16 cellular contexts compared by ENCODE assay signal in the genomic region with DNA sequence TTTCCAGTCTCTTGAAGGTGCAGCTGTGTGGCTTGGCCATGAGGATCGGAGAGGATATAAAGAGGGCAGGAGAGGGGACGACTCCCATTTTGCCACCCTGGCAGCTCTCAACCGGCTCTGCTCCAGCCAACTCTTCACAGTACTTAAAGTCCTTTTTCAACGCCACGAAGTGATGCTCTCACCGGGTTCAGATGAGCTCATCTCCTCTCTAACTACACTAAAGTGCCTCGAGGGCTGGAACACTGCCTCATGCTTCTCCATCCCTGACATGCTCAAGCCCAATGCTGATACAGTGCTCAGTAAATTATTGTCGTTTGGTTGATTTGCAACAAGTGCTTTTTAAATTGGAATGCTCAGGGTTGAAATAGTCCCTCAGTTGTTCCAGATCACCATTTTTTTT.
"Had no signal": no experiment of that assay in that cellular context is flagged by ENCODE, and none has a peak within 500 bp of the region (broad histone marks: within the 10 kb centered on the region; RNA-seq: fewer than 3 reads in every experiment).

No MANE protein-coding gene starts in this region.

- DNase-seq: activated CD4-positive, alpha-beta memory T cell treated with anti-CD3 and anti-CD28 coated beads for 36 hours; activated CD4-positive, alpha-beta T cell treated with anti-CD3 and anti-CD28 coated beads for 36 hours; activated CD8-positive, alpha-beta memory T cell treated with anti-CD3 and anti-CD28 coated beads, Interleukin-2, amount 10 ng/mL, durations not matched to agents 7 days and 5 days; activated naive CD4-positive, alpha-beta T cell treated with anti-CD3 and anti-CD28 coated beads, Interleukin-2, amount 50 U/mL, for 16 hours; activated T-cell treated with anti-CD3 and anti-CD28 coated beads, Interleukin-2, amount 50 U/mL, for 24 hours; erythroblast; glutamatergic neuron; hypothalamus; mesendoderm; right lobe of liver; stomach; T-helper 17 cell; testis had no signal

- H3K27me3 ChIP-seq: cardiac muscle cell, right lobe of liver, stomach, testis had no signal

- ATAC-seq: activated CD4-positive, alpha-beta T cell treated with anti-CD3 and anti-CD28 coated beads for 36 hours; activated CD8-positive, alpha-beta memory T cell treated with anti-CD3 and anti-CD28 coated beads, Interleukin-2, amount 10 ng/mL, durations not matched to agents 7 days and 5 days; natural killer cell treated with Interleukin-12 subunit alpha and Interleukin-12 subunit beta and Interleukin-15 and Interleukin-18, amount 100 ng/mL, for 72 hours; right lobe of liver; T-helper 17 cell had no signal

- H3K27ac ChIP-seq: cardiac muscle cell, prostate gland, right lobe of liver, stomach, testis had no signal

- H3K36me3 ChIP-seq: cardiac muscle cell, prostate gland, right lobe of liver, stomach had no signal

- H3K4me3 ChIP-seq: cardiac muscle cell, prostate gland, right lobe of liver, stomach, testis had no signal

- H3K9me3 ChIP-seq: prostate gland, right lobe of liver, stomach, testis had no signal

- H3K4me1 ChIP-seq: prostate gland, right lobe of liver, stomach, testis had no signal
